ENCODE assay signal across 16 cellular contexts in the genomic region with DNA sequence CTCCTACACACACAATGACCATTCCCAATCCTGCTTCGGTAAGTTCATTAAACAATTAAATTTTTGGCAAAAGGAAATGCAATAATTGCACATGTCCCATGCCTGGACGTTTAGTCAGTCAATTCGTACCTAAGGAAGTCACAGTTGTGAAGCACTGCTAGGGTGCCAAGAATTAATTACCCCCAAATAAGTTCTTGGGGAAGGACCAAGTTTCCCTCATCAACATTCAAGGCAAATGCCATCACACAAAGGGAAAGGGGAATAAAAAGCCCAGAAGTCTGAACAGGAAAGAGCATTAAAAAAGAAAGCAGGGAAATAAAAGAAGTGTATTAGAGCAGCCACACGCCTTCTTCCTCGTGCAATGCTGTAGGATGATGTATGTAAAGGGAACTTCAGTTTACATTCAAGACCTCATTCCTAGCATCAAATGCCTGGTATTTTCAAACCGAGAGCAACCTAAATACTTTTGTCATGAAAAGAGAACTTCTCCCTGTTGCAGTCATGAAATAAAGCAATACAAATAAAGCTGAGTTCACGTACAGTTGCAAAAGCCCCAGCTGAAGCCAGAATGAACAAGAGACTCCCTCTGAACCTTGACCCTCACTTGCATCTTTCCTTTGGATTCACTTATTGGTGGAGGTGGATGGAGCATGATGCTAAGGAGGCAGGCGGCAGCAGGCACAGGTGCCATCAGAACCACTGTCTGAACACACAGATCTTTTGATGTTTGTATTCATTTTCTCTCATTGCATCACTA.
A peak's percentile ranks its signal among the peaks of the same experiment; 100 is the strongest.
DNase-seq lines count a peak whose midpoint lies in the region; ATAC-seq and TF ChIP-seq lines count a peak whose summit lies in the region.
"Had no signal": no experiment of that assay in that cellular context is flagged by ENCODE, and none has a peak within 500 bp of the region (broad histone marks: within the 10 kb centered on the region; RNA-seq: fewer than 3 reads in every experiment).

No MANE protein-coding gene starts in this region.

- no peaks in the 10 kb centered on the region for H3K36me3 Mint-ChIP-seq in type B pancreatic cell
- H3K36me3 Mint-ChIP-seq: CD4-positive, CD25-positive, alpha-beta regulatory T cell had no signal

- H3K4me1 Mint-ChIP-seq in type B pancreatic cell (ENCODE audit: unreplicated experiment): peaks cover 9% of the 10 kb centered on the region
- H3K4me1 Mint-ChIP-seq: CD4-positive, CD25-positive, alpha-beta regulatory T cell had no signal

- no peak overlapping the region for H3K4me3 Mint-ChIP-seq in type B pancreatic cell
- H3K4me3 Mint-ChIP-seq: CD4-positive, CD25-positive, alpha-beta regulatory T cell; HFFc6 had no signal

- in situ Hi-C loops in G401 (cut with HindIII; ENCODE audit: low sequenced_read_pairs): no loop called here

- peak; percentile 36 for DNase-seq in G401 (ENCODE audit: low spot score)
- DNase-seq in globus pallidus (ENCODE audit: low spot score): peak; percentile 33
- DNase-seq in medulla oblongata (ENCODE audit: extremely low spot score): peak; percentile 64
- DNase-seq in type B pancreatic cell (ENCODE audit: extremely low spot score, unreplicated experiment): no peak
- no peak for DNase-seq in ecto neural progenitor cell (ENCODE audit: low spot score)
- DNase-seq in GM10266 (ENCODE audit: extremely low spot score): no peak
- DNase-seq: BE2C; Caco-2; CD4-positive, CD25-positive, alpha-beta regulatory T cell; GDM1; GOT3; H7; HFFc6 had no signal

- no peaks in the 10 kb centered on the region for H3K27me3 Mint-ChIP-seq in type B pancreatic cell
- H3K27me3 Mint-ChIP-seq: CD4-positive, CD25-positive, alpha-beta regulatory T cell had no signal

- ATAC-seq in HG03469 (IDR thresholded peaks at IDR 0.05; ENCODE audit: unreplicated experiment): no peak
- ATAC-seq: GM12878, HCT116 had no signal

- TF ChIP-seq CTCF in type B pancreatic cell (conservative IDR thresholded peaks at IDR 0.05) (no peak), GM10266 (IDR thresholded peaks at IDR 0.05; ENCODE audit: control insufficient read depth, insufficient read depth, low read depth, missing control alignments) (no peak)

- peaks cover 5% of the 10 kb centered on the region for H3K9me3 Mint-ChIP-seq in type B pancreatic cell
- H3K9me3 Mint-ChIP-seq: HFFc6 had no signal

- peak overlapping the region; percentile 90 for H3K27ac Mint-ChIP-seq in type B pancreatic cell
- H3K27ac Mint-ChIP-seq: CD4-positive, CD25-positive, alpha-beta regulatory T cell; HFFc6 had no signal

Comparison
In these comparisons a context has a peak if more than half of its experiments do, and no peak if none do; other contexts are left out.
1. DNase-seq: peak in G401 (single experiment), globus pallidus (single experiment) and medulla oblongata (single experiment); none in type B pancreatic cell (single experiment), ecto neural progenitor cell (single experiment) and GM10266 (single experiment).